20 cellular contexts compared by ENCODE assay signal in genomic region chr1:162212713-162213112, GRCh38.
A peak's percentile ranks its signal among the peaks of the same experiment; 100 is the strongest.
DNase-seq lines count a peak whose midpoint lies in the region; ATAC-seq, FAIRE-seq and TF ChIP-seq lines count a peak whose summit lies in the region.
"Had no signal": no experiment of that assay in that cellular context is flagged by ENCODE, and none has a peak within 500 bp of the region (broad histone marks: within the 10 kb centered on the region; RNA-seq: fewer than 3 reads in every experiment).

No MANE protein-coding gene starts in this region.

- H3K27ac Mint-ChIP-seq in stimulated activated naive CD8-positive, alpha-beta T cell treated with anti-CD3 and anti-CD28 coated beads, Interleukin-15, amount 100 ng/mL, for 72 hours, result no peak overlapping the region
- H3K27ac Mint-ChIP-seq in natural killer cell treated with Interleukin-12 subunit alpha and Interleukin-12 subunit beta and Interleukin-15 and Interleukin-18, amount 100 ng/mL, for 72 hours, result no peak overlapping the region
- H3K27ac Mint-ChIP-seq: activated T-helper 17 cell treated with anti-CD3 and anti-CD28 coated beads, Interleukin-2, amount 50 U/mL, for 72 hours; CD14-positive monocyte; memory B cell had no signal

- H3K9ac ChIP-seq in parathyroid adenoma (no peak overlapping the region), GM23248 (no peak overlapping the region)

- no peak for TF ChIP-seq POLR2A in GM12891 (IDR thresholded peaks at IDR 0.05; ENCODE audit: low read depth, low read length)

- H3K4me3 Mint-ChIP-seq in stimulated activated naive CD8-positive, alpha-beta T cell treated with anti-CD3 and anti-CD28 coated beads, Interleukin-15, amount 100 ng/mL, for 72 hours, result no peak overlapping the region
- no peak overlapping the region for H3K4me3 Mint-ChIP-seq in natural killer cell treated with Interleukin-12 subunit alpha and Interleukin-12 subunit beta and Interleukin-15 and Interleukin-18, amount 100 ng/mL, for 72 hours
- H3K4me3 Mint-ChIP-seq: activated T-helper 17 cell treated with anti-CD3 and anti-CD28 coated beads, Interleukin-2, amount 50 U/mL, for 72 hours; CD14-positive monocyte; memory B cell had no signal

- peak; percentile 18 for ATAC-seq in stimulated activated naive CD8-positive, alpha-beta T cell treated with anti-CD3 and anti-CD28 coated beads, Interleukin-15, amount 100 ng/mL, for 72 hours
- no peak for ATAC-seq in stimulated activated naive CD8-positive, alpha-beta T cell treated with anti-CD3 and anti-CD28 coated beads, Interleukin-15, Interleukin-2, amounts not matched to agents 100 U/mL and 50 U/mL, for 24 hours
- peak; percentile 80 for ATAC-seq in left colon
- ATAC-seq in natural killer cell treated with Interleukin-12 subunit alpha and Interleukin-12 subunit beta and Interleukin-15 and Interleukin-18, amount 100 ng/mL, for 72 hours, result no peak
- ATAC-seq: activated T-helper 17 cell treated with anti-CD3 and anti-CD28 coated beads, Interleukin-2, amount 50 U/mL, for 72 hours; GM12878 had no signal

- H3K9me2 ChIP-seq in GM23248 (ENCODE audit: insufficient read depth), result no peaks in the 10 kb centered on the region

- no peaks in the 10 kb centered on the region for H3K36me3 ChIP-seq in parathyroid adenoma (ENCODE audit: control insufficient read depth, insufficient read depth, low read length)
- H3K36me3 ChIP-seq in GM23248 (ENCODE audit: low read depth), result no peaks in the 10 kb centered on the region
- H3K36me3 ChIP-seq: thyroid gland had no signal

- no peaks in the 10 kb centered on the region for H3K9me3 ChIP-seq in parathyroid adenoma (ENCODE audit: control insufficient read depth, low read length)
- no peaks in the 10 kb centered on the region for H3K9me3 ChIP-seq in GM23248 (ENCODE audit: low read depth)
- H3K9me3 ChIP-seq: thyroid gland had no signal

- in situ Hi-C loops in GM23248 (cut with MboI), result no loop called here

- intact Hi-C loops in left colon (cut with DNase I, micrococcal nuclease), result no loop called here

- H3K27ac ChIP-seq in parathyroid adenoma (no peak overlapping the region), GM23248 (no peak overlapping the region)
- H3K27ac ChIP-seq: SK-N-MC had no signal

- H3K36me3 Mint-ChIP-seq in natural killer cell treated with Interleukin-12 subunit alpha and Interleukin-12 subunit beta and Interleukin-15 and Interleukin-18, amount 100 ng/mL, for 72 hours, result no peaks in the 10 kb centered on the region
- H3K36me3 Mint-ChIP-seq: CD14-positive monocyte, memory B cell had no signal

- no peaks in the 10 kb centered on the region for H3K9me3 Mint-ChIP-seq in stimulated activated naive CD8-positive, alpha-beta T cell treated with anti-CD3 and anti-CD28 coated beads, Interleukin-15, amount 100 ng/mL, for 72 hours
- H3K9me3 Mint-ChIP-seq in natural killer cell treated with Interleukin-12 subunit alpha and Interleukin-12 subunit beta and Interleukin-15 and Interleukin-18, amount 100 ng/mL, for 72 hours, result no peaks in the 10 kb centered on the region
- H3K9me3 Mint-ChIP-seq: activated T-helper 17 cell treated with anti-CD3 and anti-CD28 coated beads, Interleukin-2, amount 50 U/mL, for 72 hours; memory B cell had no signal

- WGBS in GM23248 (ENCODE audit: low coverage in 1 of 2, low lambda C conversion rate in 2 of 2, missing lambda C conversion rate in 2 of 2), 2 experiments, result 70% methylated on average over 7 of the region's 7 CpGs

- no peaks in the 10 kb centered on the region for H3K79me2 ChIP-seq in parathyroid adenoma
- no peaks in the 10 kb centered on the region for H3K79me2 ChIP-seq in GM23248 (ENCODE audit: insufficient read depth)

- H3K4me1 ChIP-seq in parathyroid adenoma, result peaks cover 2% of the 10 kb centered on the region
- peaks cover 4% of the 10 kb centered on the region; the same call in 1 of the 2 replicates for H3K4me1 ChIP-seq in GM23248 (ENCODE audit: insufficient read depth)

- H4K20me1 ChIP-seq in GM23248 (ENCODE audit: insufficient read depth), result no peaks in the 10 kb centered on the region

- no peaks in the 10 kb centered on the region for H3K4me1 Mint-ChIP-seq in stimulated activated naive CD8-positive, alpha-beta T cell treated with anti-CD3 and anti-CD28 coated beads, Interleukin-15, amount 100 ng/mL, for 72 hours
- H3K4me1 Mint-ChIP-seq in natural killer cell treated with Interleukin-12 subunit alpha and Interleukin-12 subunit beta and Interleukin-15 and Interleukin-18, amount 100 ng/mL, for 72 hours (ENCODE audit: low read depth in 2 of 2), result peaks cover 0 to 3% of the 10 kb centered on the region in 2 donors
- H3K4me1 Mint-ChIP-seq: activated T-helper 17 cell treated with anti-CD3 and anti-CD28 coated beads, Interleukin-2, amount 50 U/mL, for 72 hours; memory B cell had no signal

- no peak for FAIRE-seq in GM12891 (lab: Jason Lieb, UNC)
- FAIRE-seq: GM12878 had no signal

- H3K4me2 ChIP-seq in parathyroid adenoma (ENCODE audit: low read length) (peak overlapping the region; percentile 26), GM23248 (ENCODE audit: unreplicated experiment) (no peak overlapping the region)

- no peak overlapping the region for H3K4me3 ChIP-seq in parathyroid adenoma (ENCODE audit: low read depth, low read length)
- no peak overlapping the region for H3K4me3 ChIP-seq in GM23248
- H3K4me3 ChIP-seq: GM12878, SK-N-MC, thyroid gland had no signal

- H3K27me3 ChIP-seq in parathyroid adenoma (ENCODE audit: control insufficient read depth, insufficient read depth, low read length) (no peaks in the 10 kb centered on the region), GM23248 (replicated peaks; ENCODE audit: insufficient read depth) (no peaks in the 10 kb centered on the region)
- H3K27me3 ChIP-seq: thyroid gland had no signal

- no peak for DNase-seq in stimulated activated naive CD8-positive, alpha-beta T cell treated with anti-CD3 and anti-CD28 coated beads, Interleukin-15, amount 100 ng/mL, for 72 hours
- no peak for DNase-seq in stimulated activated naive CD8-positive, alpha-beta T cell treated with anti-CD3 and anti-CD28 coated beads, Interleukin-15, Interleukin-2, amounts not matched to agents 100 U/mL and 50 U/mL, for 24 hours
- DNase-seq in left colon, result peak; percentile 59 to 73
- DNase-seq in GM12891 (ENCODE audit: insufficient read length, low spot score), result no peak
- DNase-seq in effector CD4-positive, alpha-beta T cell, result no peak
- DNase-seq in GM23248, result no peak
- no peak for DNase-seq in natural killer cell treated with Interleukin-12 subunit alpha and Interleukin-12 subunit beta and Interleukin-15 and Interleukin-18, amount 100 ng/mL, for 72 hours (ENCODE audit: low spot score)
- DNase-seq: activated CD4-positive, alpha-beta T cell treated with anti-CD3 and anti-CD28 coated beads for 1 hour; central memory CD4-positive, alpha-beta T cell; DMS 273 treated with DMSO at 0.1 percent for 48 hours; effector memory CD4-positive, alpha-beta T cell; GF-D8; stimulated activated CD4-positive, alpha-beta T cell treated with anti-CD3 and anti-CD28 coated beads, Interleukin-4, amount 100 ng/mL, for 4 hours had no signal

- H3K27me3 Mint-ChIP-seq in stimulated activated naive CD8-positive, alpha-beta T cell treated with anti-CD3 and anti-CD28 coated beads, Interleukin-15, amount 100 ng/mL, for 72 hours, result peaks cover 34% of the 10 kb centered on the region
- H3K27me3 Mint-ChIP-seq in natural killer cell treated with Interleukin-12 subunit alpha and Interleukin-12 subunit beta and Interleukin-15 and Interleukin-18, amount 100 ng/mL, for 72 hours, result peaks cover 21 to 33% of the 10 kb centered on the region in 2 donors

- no peak for TF ChIP-seq CTCF in parathyroid adenoma (IDR thresholded peaks at IDR 0.05)

- H2AFZ ChIP-seq in parathyroid adenoma (no peak overlapping the region), GM23248 (no peak overlapping the region)

- H3F3A ChIP-seq in GM23248 (ENCODE audit: insufficient read depth), result 0 out of 2 replicates have a peak, but pooled peaks cover under 1% of the 10 kb centered on the region

TF ChIP-seq in GM12891, 5 proteins besides CTCF, POLR2A, EP300 and RAD21:
- TF ChIP-seq TAF1 (IDR thresholded peaks at IDR 0.05; ENCODE audit: low read depth, low read length), result no peak

Comparison
In these comparisons a context has a peak if more than half of its experiments do, and no peak if none do; other contexts are left out.
1. ATAC-seq: peak in stimulated activated naive CD8-positive, alpha-beta T cell treated with anti-CD3 and anti-CD28 coated beads, Interleukin-15, amount 100 ng/mL, for 72 hours (single experiment) and left colon (single experiment); none in stimulated activated naive CD8-positive, alpha-beta T cell treated with anti-CD3 and anti-CD28 coated beads, Interleukin-15, Interleukin-2, amounts not matched to agents 100 U/mL and 50 U/mL, for 24 hours (single experiment) and natural killer cell treated with Interleukin-12 subunit alpha and Interleukin-12 subunit beta and Interleukin-15 and Interleukin-18, amount 100 ng/mL, for 72 hours (0 of 2).
2. DNase-seq: peak in left colon (2 of 2); none in stimulated activated naive CD8-positive, alpha-beta T cell treated with anti-CD3 and anti-CD28 coated beads, Interleukin-15, amount 100 ng/mL, for 72 hours (0 of 2), stimulated activated naive CD8-positive, alpha-beta T cell treated with anti-CD3 and anti-CD28 coated beads, Interleukin-15, Interleukin-2, amounts not matched to agents 100 U/mL and 50 U/mL, for 24 hours (single experiment), GM12891 (single experiment), effector CD4-positive, alpha-beta T cell (single experiment), GM23248 (single experiment) and natural killer cell treated with Interleukin-12 subunit alpha and Interleukin-12 subunit beta and Interleukin-15 and Interleukin-18, amount 100 ng/mL, for 72 hours (single experiment).